Comparison of ENCODE assay signal across 25 cellular contexts in genomic region chr13:25253702-25254101, GRCh38. TPM values are rescaled to one million over a fixed set of nuclear protein-coding genes. Genes with fewer than 3 reads are reported as not detected.
A peak's percentile ranks its signal among the peaks of the same experiment; 100 is the strongest.
DNase-seq lines count a peak whose midpoint lies in the region; ATAC-seq, FAIRE-seq and TF ChIP-seq lines count a peak whose summit lies in the region.
"Had no signal": no experiment of that assay in that cellular context is flagged by ENCODE, and none has a peak within 500 bp of the region (broad histone marks: within the 10 kb centered on the region; RNA-seq: fewer than 3 reads in every experiment).

No MANE protein-coding gene starts in this region.

- 90% methylated on average over 2 of the region's 2 CpGs for WGBS in mammary epithelial cell (ENCODE audit: low coverage, missing lambda C conversion rate)
- 87 to 93% (median 90%) methylated on average over 2 of the region's 2 CpGs for WGBS in adrenal gland, 4 donors

- TF ChIP-seq CTCF in mammary epithelial cell (conservative IDR thresholded peaks at IDR 0.05 in 1 of 2, IDR thresholded peaks at IDR 0.05 in 1 of 2; ENCODE audit: extremely low read depth in 1 of 2, insufficient read depth in 1 of 2, low read depth in 1 of 2, low read length in 2 of 2), result no peak
- no peak for TF ChIP-seq CTCF in breast epithelium (IDR thresholded peaks at IDR 0.05)
- TF ChIP-seq CTCF in endothelial cell of umbilical vein (IDR thresholded peaks at IDR 0.05; ENCODE audit: extremely low read depth in 1 of 2, insufficient read depth in 1 of 2, low read depth in 1 of 2, low read length in 2 of 2), result no peak
- TF ChIP-seq CTCF in adrenal gland (IDR thresholded peaks at IDR 0.05), result no peak

- no peaks in the 10 kb centered on the region for H3K9me1 ChIP-seq in endothelial cell of umbilical vein (replicated peaks; ENCODE audit: control insufficient read depth, extremely low read depth, insufficient read depth, low read length)

- no peaks in the 10 kb centered on the region for H3K27me3 ChIP-seq in mammary epithelial cell (ENCODE audit: insufficient read depth, low read length)
- H3K27me3 ChIP-seq in breast epithelium, result no peaks in the 10 kb centered on the region
- H3K27me3 ChIP-seq in endothelial cell of umbilical vein (ENCODE audit: control insufficient read depth in 2 of 2, insufficient read depth in 2 of 2, low read length in 2 of 2), result no peaks in the 10 kb centered on the region
- no peaks in the 10 kb centered on the region for H3K27me3 ChIP-seq in adrenal gland
- no peaks in the 10 kb centered on the region for H3K27me3 ChIP-seq in effector memory CD4-positive, alpha-beta T cell (replicated peaks; ENCODE audit: control insufficient read depth, insufficient read depth, low read length, poor library complexity, severe bottlenecking)
- H3K27me3 ChIP-seq: ascending aorta, BLaER1, neutrophil, Peyer's patch, SJSA1 had no signal

- intact Hi-C loops in mammary epithelial cell (cut with micrococcal nuclease), result no loop called here
- intact Hi-C loops in breast epithelium (cut with DNase I; ENCODE audit: low total_unique reads), result loop anchor here (10.0 kb wide), 1 partner anchor 1339 kb away; no protein-coding TSS in a partner anchor
- intact Hi-C loops in endothelial cell of umbilical vein (cut with micrococcal nuclease), result no loop called here
- intact Hi-C loops in left colon (cut with DNase I, micrococcal nuclease), result no loop called here
- intact Hi-C loops in adrenal gland (cut with DNase I), result no loop called here

- no peak overlapping the region for H3K27ac ChIP-seq in mammary epithelial cell (ENCODE audit: insufficient read depth, low read depth, low read length)
- H3K27ac ChIP-seq in breast epithelium, result no peak overlapping the region
- H3K27ac ChIP-seq in endothelial cell of umbilical vein (ENCODE audit: insufficient read depth, low read depth, low read length), result no peak overlapping the region
- H3K27ac ChIP-seq in adrenal gland, result no peak overlapping the region
- H3K27ac ChIP-seq in effector memory CD4-positive, alpha-beta T cell (ENCODE audit: insufficient read depth, low read length, poor library complexity, severe bottlenecking), result no peak overlapping the region
- H3K27ac ChIP-seq: 22Rv1, ascending aorta, BLaER1, neutrophil, Peyer's patch, SJSA1 had no signal

- POLR2A ChIA-PET in endothelial cell of umbilical vein (lab: Charles Lee), result interaction anchor here (0.6 kb wide), 1 partner anchor 48 kb away, joined by 9 read pairs; no protein-coding TSS in a partner anchor

- no peak overlapping the region for H3K9ac ChIP-seq in mammary epithelial cell (ENCODE audit: insufficient read depth, low read length)
- peak overlapping the region; percentile 9 for H3K9ac ChIP-seq in endothelial cell of umbilical vein (replicated peaks; ENCODE audit: extremely low read depth, insufficient read depth, low read length)
- H3K9ac ChIP-seq: BLaER1 had no signal

- BruUV-seq in mammary epithelial cell (replicated peaks; lab: Mats Ljungman, UMichigan) (no TSS peak), endothelial cell of umbilical vein (replicated peaks; lab: Mats Ljungman, UMichigan) (no TSS peak)

- DNase-seq in mammary epithelial cell, result peak; percentile 32
- DNase-seq in breast epithelium (ENCODE audit: low spot score in 2 of 2), result no peak
- DNase-seq in endothelial cell of umbilical vein (ENCODE audit: low read depth, low spot score), result peak; percentile 16
- no peak for DNase-seq in left colon
- no peak for DNase-seq in adrenal gland
- DNase-seq in effector memory CD4-positive, alpha-beta T cell, result no peak
- DNase-seq in effector CD8-positive, alpha-beta T cell (lab: John Stamatoyannopoulos, UW), result no peak
- DNase-seq: activated CD4-positive, alpha-beta T cell treated with anti-CD3 and anti-CD28 coated beads for 48 hours; COR-L47; endodermal cell; foreskin fibroblast; HFFc6; NCI-H1092 treated with DMSO at 0.1 percent for 48 hours; NCI-H446 treated with DMSO at 0.1 percent for 48 hours; Peyer's patch; retina; stimulated activated naive B cell treated with anti-CD40 and anti-IgM and Interleukin-4, amounts not matched to agents 10 μg/mL and 1 μg/mL and 100 μg/mL, for 72 hours had no signal

- H3K9me3 ChIP-seq in mammary epithelial cell (replicated peaks; ENCODE audit: insufficient read depth, low read length), result no peaks in the 10 kb centered on the region
- no peaks in the 10 kb centered on the region for H3K9me3 ChIP-seq in breast epithelium
- H3K9me3 ChIP-seq in endothelial cell of umbilical vein (replicated peaks; ENCODE audit: control insufficient read depth, insufficient read depth, low read length), result no peaks in the 10 kb centered on the region
- H3K9me3 ChIP-seq in adrenal gland (replicated peaks in 1 of 3), result no peaks in the 10 kb centered on the region
- no peaks in the 10 kb centered on the region for H3K9me3 ChIP-seq in effector memory CD4-positive, alpha-beta T cell (ENCODE audit: control insufficient read depth, low read length)
- H3K9me3 ChIP-seq: ascending aorta, BLaER1, neutrophil, Peyer's patch, SJSA1 had no signal

- H3K79me2 ChIP-seq in mammary epithelial cell (ENCODE audit: insufficient read depth, low read length), result no peaks in the 10 kb centered on the region
- no peaks in the 10 kb centered on the region for H3K79me2 ChIP-seq in endothelial cell of umbilical vein (ENCODE audit: control insufficient read depth, insufficient read depth, low read length)

- dilution Hi-C loops in mammary epithelial cell (cut with HindIII; ENCODE audit: low sequenced_read_pairs), result no loop called here
- dilution Hi-C loops in endothelial cell of umbilical vein (cut with MboI; ENCODE audit: extremely low pct_ligation_motif_present, low sequenced_read_pairs), result no loop called here

- CTCF ChIA-PET in mammary epithelial cell (lab: Charles Lee; ENCODE audit: low non-redundant PET), result no interaction called here
- CTCF ChIA-PET in endothelial cell of umbilical vein (lab: Charles Lee), result no interaction called here

- TF ChIP-seq POLR2A in breast epithelium (IDR thresholded peaks at IDR 0.05) (no peak), endothelial cell of umbilical vein (IDR thresholded peaks at IDR 0.05; ENCODE audit: low read depth, low read length) (no peak), adrenal gland (IDR thresholded peaks at IDR 0.05) (no peak)

- no peak for FAIRE-seq in endothelial cell of umbilical vein (lab: Jason Lieb, UNC)

- H3K4me2 ChIP-seq in mammary epithelial cell (ENCODE audit: insufficient read depth, low read depth, low read length) (no peak overlapping the region), endothelial cell of umbilical vein (ENCODE audit: insufficient read depth, low read length) (no peak overlapping the region)
- H3K4me2 ChIP-seq: BLaER1, smooth muscle cell had no signal

- H2AFZ ChIP-seq in mammary epithelial cell (ENCODE audit: low read depth, low read length) (no peak overlapping the region), endothelial cell of umbilical vein (ENCODE audit: low read depth, low read length) (no peak overlapping the region)

- H3K36me3 ChIP-seq in mammary epithelial cell (ENCODE audit: insufficient read depth, low read length) (peaks cover 7% of the 10 kb centered on the region), breast epithelium (no peaks in the 10 kb centered on the region), endothelial cell of umbilical vein (ENCODE audit: control insufficient read depth in 2 of 2, extremely low read depth in 1 of 2, insufficient read depth in 2 of 2, low read length in 2 of 2) (peaks cover 2 to 44% of the 10 kb centered on the region in 2 experiments), adrenal gland (replicated peaks in 1 of 2) (peaks cover 0 to 50% of the 10 kb centered on the region in 2 donors)
- H3K36me3 ChIP-seq in effector memory CD4-positive, alpha-beta T cell (ENCODE audit: control insufficient read depth, insufficient read depth, low read length), result peaks cover 70% of the 10 kb centered on the region

- H3K4me1 ChIP-seq in mammary epithelial cell (ENCODE audit: insufficient read depth, low read length) (peaks cover 4% of the 10 kb centered on the region), breast epithelium (no peaks in the 10 kb centered on the region), endothelial cell of umbilical vein (ENCODE audit: control insufficient read depth, extremely low read depth, insufficient read depth, low read length) (peaks cover 3% of the 10 kb centered on the region), adrenal gland (replicated peaks in 1 of 2) (peaks cover 0 to 3% of the 10 kb centered on the region in 2 donors)
- H3K4me1 ChIP-seq in effector memory CD4-positive, alpha-beta T cell (ENCODE audit: control insufficient read depth, insufficient read depth, low read length, poor library complexity, severe bottlenecking), result no peaks in the 10 kb centered on the region
- H3K4me1 ChIP-seq: ascending aorta, Peyer's patch had no signal

- H4K20me1 ChIP-seq in mammary epithelial cell (ENCODE audit: insufficient read depth, low read length) (no peaks in the 10 kb centered on the region), endothelial cell of umbilical vein (replicated peaks; ENCODE audit: control insufficient read depth, extremely low read depth, insufficient read depth, low read length) (no peaks in the 10 kb centered on the region)
- H4K20me1 ChIP-seq: BLaER1 had no signal

- H3K4me3 ChIP-seq in mammary epithelial cell (replicated peaks in 1 of 3; ENCODE audit: insufficient read depth in 1 of 3, low read depth in 2 of 3, low read length in 3 of 3) (no peak overlapping the region), breast epithelium (no peak overlapping the region), endothelial cell of umbilical vein (replicated peaks in 1 of 3; ENCODE audit: insufficient read depth in 1 of 3, low read depth in 1 of 3, low read length in 3 of 3) (no peak overlapping the region), adrenal gland (no peak overlapping the region)
- no peak overlapping the region for H3K4me3 ChIP-seq in effector memory CD4-positive, alpha-beta T cell (ENCODE audit: insufficient read depth, low read depth, low read length, poor library complexity, severe bottlenecking)
- H3K4me3 ChIP-seq: ascending aorta, BLaER1, lung, Peyer's patch, SJSA1, smooth muscle cell had no signal

- ATAC-seq in left colon (peak; percentile 91), GM18502 (IDR thresholded peaks at IDR 0.05; ENCODE audit: poor library complexity, unreplicated experiment) (no peak)
- ATAC-seq: stimulated activated naive B cell treated with anti-CD40 and anti-IgM and Interleukin-4, amounts not matched to agents 10 μg/mL and 1 μg/mL and 100 μg/mL, for 72 hours had no signal

- in situ Hi-C loops in mammary epithelial cell (cut with MboI; ENCODE audit: low sequenced_read_pairs in 2 of 2), result no loop called here

RNA-seq across cellular contexts. Expression of gene MTMR6, which starts 33.6 kb away (rescaled TPM):
- total RNA-seq in mammary epithelial cell (10 to 100 TPM; 19.1 to 27.8 TPM), breast epithelium (10 to 100 TPM; 17.4 to 26.1 (median 20.6) TPM), endothelial cell of umbilical vein (20.9 and 21.7 TPM in 2 replicates), left colon (10 to 100 TPM; 13.6 to 14.7 TPM), adrenal gland (10 to 100 TPM; 21.7 to 50.8 (median 36.1) TPM)
- polyA plus RNA-seq in mammary epithelial cell (9.2 TPM), endothelial cell of umbilical vein (7.3 and 10.2 TPM in 2 replicates), adrenal gland (10 to 100 TPM in 1 of 3 donors, 1 to 10 TPM in 2; 6.0 to 57.2 (median 7.1) TPM)
- polyA minus RNA-seq in mammary epithelial cell (11.3 TPM), endothelial cell of umbilical vein (12.2 and 12.5 TPM in 2 replicates)
- polyA plus RNA-seq in endothelial cell of umbilical vein (2011; cell fraction: cytosol; rRNA removed), result 10.1 and 10.3 TPM in 2 replicates
- 8.9 and 13.2 TPM in 2 replicates for polyA plus RNA-seq in endothelial cell of umbilical vein (2011; cell fraction: nucleus; rRNA removed)
- 16.4 and 22.2 TPM in 2 replicates for polyA plus RNA-seq in endothelial cell of umbilical vein (2012)
- 8.2 TPM for polyA minus RNA-seq in endothelial cell of umbilical vein (2011; cell fraction: cytosol; rRNA and poly(A)+ RNA removed)
- polyA minus RNA-seq in endothelial cell of umbilical vein (2011; cell fraction: nucleus; rRNA and poly(A)+ RNA removed), result 11.2 and 15.6 TPM in 2 replicates

RNA-seq across cellular contexts. Expression of gene NUP58, which starts 47.7 kb away (rescaled TPM):
- 10 to 100 TPM; 73.0 to 82.0 TPM for total RNA-seq in mammary epithelial cell
- 37.2 TPM for polyA plus RNA-seq in mammary epithelial cell
- 62.1 TPM for polyA minus RNA-seq in mammary epithelial cell
- total RNA-seq in breast epithelium, result 10 to 100 TPM; 35.0 to 81.5 (median 68.2) TPM
- total RNA-seq in endothelial cell of umbilical vein, result 49.6 and 59.2 TPM in 2 replicates
- 27.2 and 28.5 TPM in 2 replicates for polyA plus RNA-seq in endothelial cell of umbilical vein
- 18.6 and 20.3 TPM in 2 replicates for polyA plus RNA-seq in endothelial cell of umbilical vein (2011; cell fraction: cytosol; rRNA removed)
- 23.2 and 33.8 TPM in 2 replicates for polyA plus RNA-seq in endothelial cell of umbilical vein (2011; cell fraction: nucleus; rRNA removed)
- 19.6 and 26.4 TPM in 2 replicates for polyA plus RNA-seq in endothelial cell of umbilical vein (2012)
- 65.4 and 77.9 TPM in 2 replicates for polyA minus RNA-seq in endothelial cell of umbilical vein
- 23.9 TPM for polyA minus RNA-seq in endothelial cell of umbilical vein (2011; cell fraction: cytosol; rRNA and poly(A)+ RNA removed)
- 37.9 and 48.1 TPM in 2 replicates for polyA minus RNA-seq in endothelial cell of umbilical vein (2011; cell fraction: nucleus; rRNA and poly(A)+ RNA removed)
- total RNA-seq in left colon, result 10 to 100 TPM; 28.7 to 32.6 TPM
- 10 to 100 TPM; 23.4 to 59.1 (median 38.8) TPM for total RNA-seq in adrenal gland
- 10 to 100 TPM; 11.2 to 36.3 (median 16.2) TPM for polyA plus RNA-seq in adrenal gland

Comparison
In these comparisons a context has a peak if more than half of its experiments do, and no peak if none do; other contexts are left out.
1. DNase-seq: peak in mammary epithelial cell (single experiment) and endothelial cell of umbilical vein (single experiment); none in breast epithelium (0 of 2), left colon (0 of 2), adrenal gland (0 of 7), effector memory CD4-positive, alpha-beta T cell (0 of 3) and effector CD8-positive, alpha-beta T cell (single experiment).